In the genomic region with DNA sequence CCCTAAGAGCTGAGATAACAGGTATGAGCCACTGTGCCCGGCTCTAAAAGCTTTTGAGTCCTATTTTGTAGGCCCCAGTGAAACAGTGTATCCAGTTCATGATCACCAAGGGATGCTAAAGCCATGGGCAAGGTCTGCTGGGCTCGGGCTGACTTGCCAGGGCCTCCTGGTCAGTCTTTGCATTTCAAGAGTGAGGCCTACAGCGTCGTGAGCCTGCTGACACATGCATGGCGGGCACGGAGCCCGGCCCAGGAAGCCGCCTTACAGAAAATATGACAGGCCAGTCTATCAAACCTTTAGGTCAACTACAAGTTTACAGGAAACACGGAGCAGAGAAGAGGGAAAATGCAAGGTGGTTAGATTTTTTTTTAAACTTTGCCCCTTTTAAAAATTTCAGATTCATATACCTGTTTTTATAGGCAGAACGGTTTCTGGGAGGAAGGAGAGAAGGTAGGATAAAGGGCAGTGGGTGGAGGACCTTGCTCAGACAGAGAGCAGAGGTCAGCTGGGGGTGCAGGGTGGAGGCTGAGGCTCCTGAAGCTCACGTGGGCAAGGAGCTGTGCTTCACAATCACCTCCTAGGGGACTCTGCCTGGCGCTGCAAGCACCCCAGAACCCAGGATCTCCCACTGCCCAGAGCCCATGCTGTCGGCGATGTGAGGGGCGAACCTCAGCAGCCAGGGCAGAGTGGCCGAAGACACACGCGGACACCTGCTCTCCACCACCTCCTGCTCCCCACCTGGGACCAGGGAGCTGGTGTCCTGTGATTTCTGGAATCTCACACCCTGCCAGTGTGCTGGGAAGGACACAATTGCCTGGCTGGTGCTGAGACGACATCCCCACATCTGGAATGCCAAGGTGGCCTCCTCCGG, we compare ENCODE assay signal across 2 cellular contexts.
TF ChIP-seq lines count a peak whose summit lies in the region.

No MANE protein-coding gene starts in this region.

TF ChIP-seq in HCT116, 20 proteins besides CTCF, POLR2A, EP300 and RAD21:
- no peak for TF ChIP-seq CBX3 (IDR thresholded peaks at IDR 0.05; ENCODE audit: low read depth)
- TF ChIP-seq ZFX (IDR thresholded peaks at IDR 0.05), result peak; percentile 28; the same call in 1 of the 2 replicates

TF ChIP-seq in H1, 55 proteins besides CTCF, POLR2A, EP300 and RAD21:
- TF ChIP-seq KDM5A (IDR thresholded peaks at IDR 0.05; ENCODE audit: low read length) (no peak), TEAD4 (IDR thresholded peaks at IDR 0.05; ENCODE audit: low read depth, low read length) (peak; percentile 46; the same call in 1 of the 2 replicates)
TF ChIP-seq in H1: peak in this region for 1.
